In the genomic region with DNA sequence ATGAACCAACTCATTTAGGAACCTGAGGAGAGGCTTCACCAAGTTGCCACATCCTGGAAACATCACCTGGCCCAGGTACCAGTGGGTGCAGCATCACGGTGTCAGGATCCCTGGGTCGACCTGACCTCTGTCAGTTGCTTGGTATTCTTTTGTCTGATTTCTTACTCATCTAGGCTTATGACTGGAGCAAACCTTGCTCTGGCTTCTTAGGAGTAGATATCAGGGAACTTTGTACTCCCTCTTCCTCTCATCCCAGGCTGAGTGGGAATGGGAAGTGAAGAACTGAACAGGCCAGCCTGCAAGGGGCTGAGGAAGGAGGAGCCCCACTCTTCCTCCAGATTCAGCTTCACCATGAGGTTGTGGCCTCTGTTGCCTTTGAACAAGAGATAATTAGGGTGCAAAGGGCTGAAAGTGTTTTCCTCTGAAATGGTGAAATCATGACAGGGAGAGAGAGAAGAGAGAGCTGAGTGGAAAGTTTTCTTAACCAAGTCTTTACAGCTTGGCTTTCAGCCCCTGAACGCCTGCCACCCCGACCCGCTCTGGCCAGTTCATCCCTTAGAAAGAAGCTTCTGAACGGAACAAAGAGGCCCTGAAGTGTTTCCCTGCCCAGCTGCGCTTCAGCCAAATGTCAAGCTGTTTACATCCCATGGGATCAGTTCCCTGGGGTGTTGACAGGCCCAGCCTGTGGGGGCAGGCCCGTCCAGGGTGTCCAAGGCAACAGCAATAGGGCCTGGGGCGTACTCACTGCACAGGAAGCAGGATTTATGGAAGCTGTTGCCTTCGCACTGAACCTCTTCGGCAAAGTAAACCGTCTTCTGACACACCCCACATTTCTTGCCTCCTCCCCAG, we compare ENCODE assay signal across 9 cellular contexts. TPM values are rescaled to one million over a fixed set of nuclear protein-coding genes. Genes with fewer than 3 reads are reported as not detected.
A peak's percentile ranks its signal among the peaks of the same experiment; 100 is the strongest.
DNase-seq lines count a peak whose midpoint lies in the region; ATAC-seq and TF ChIP-seq lines count a peak whose summit lies in the region.
"Had no signal": no experiment of that assay in that cellular context is flagged by ENCODE, and none has a peak within 500 bp of the region (broad histone marks: within the 10 kb centered on the region; RNA-seq: fewer than 3 reads in every experiment).

No MANE protein-coding gene starts in this region.

- peaks cover 10% of the 10 kb centered on the region for H3K36me3 Mint-ChIP-seq in endodermal cell (ENCODE audit: low read depth)

- H3K4me1 Mint-ChIP-seq in endodermal cell: peaks cover 29% of the 10 kb centered on the region

- no peaks in the 10 kb centered on the region for H3K27me3 ChIP-seq in endodermal cell (ENCODE audit: control insufficient read depth, insufficient read depth, low read length, poor library complexity, severe bottlenecking)

- peak; percentile 56 for DNase-seq in NCI-H2107 (lab: John Stamatoyannopoulos, UW)
- DNase-seq in endodermal cell: no peak
- peak; percentile 96 for DNase-seq in medulla oblongata (ENCODE audit: extremely low spot score)
- DNase-seq in KG1 (lab: John Stamatoyannopoulos, UW): no peak
- no peak for DNase-seq in hepatic stellate cell (ENCODE audit: low spot score)
- DNase-seq: Kasumi-1 had no signal

- H3K4me1 ChIP-seq in endodermal cell (ENCODE audit: control insufficient read depth, insufficient read depth, low read length): peaks cover 21% of the 10 kb centered on the region

- no peak overlapping the region for H3K9ac ChIP-seq in endodermal cell (ENCODE audit: extremely low read depth, low read length, poor library complexity, severe bottlenecking)

- H3K27ac ChIP-seq in endodermal cell (ENCODE audit: low read depth, low read length) (peak overlapping the region; percentile 47), temporal lobe (ENCODE audit: low read depth, low read length) (peak overlapping the region; percentile 99)

- no peak overlapping the region for H3K4me3 Mint-ChIP-seq in endodermal cell

- H3K36me3 ChIP-seq in endodermal cell (ENCODE audit: control insufficient read depth, insufficient read depth, low read length): no peaks in the 10 kb centered on the region

- H3K27ac Mint-ChIP-seq in endodermal cell: no peak overlapping the region

- H3K27me3 Mint-ChIP-seq in endodermal cell (ENCODE audit: insufficient read depth): no peaks in the 10 kb centered on the region

- WGBS in endodermal cell (ENCODE audit: insufficient coverage in 1 of 2, insufficient read length in 1 of 2), 2 experiments: 86 to 89% methylated on average over 10 to 12 of the region's 12 CpGs

- no peaks in the 10 kb centered on the region for H3K9me3 ChIP-seq in endodermal cell (ENCODE audit: control insufficient read depth, low read length)

- H3K9me3 Mint-ChIP-seq in endodermal cell: peaks cover 4% of the 10 kb centered on the region

- TF ChIP-seq CTCF in endodermal cell (conservative IDR thresholded peaks at IDR 0.05): no peak

- ATAC-seq in HG02970 (IDR thresholded peaks at IDR 0.05; ENCODE audit: low FRiP score, unreplicated experiment) (no peak), GM19397 (IDR thresholded peaks at IDR 0.05; ENCODE audit: unreplicated experiment) (no peak)

- H3K4me3 ChIP-seq in endodermal cell (ENCODE audit: low read length): no peak overlapping the region

RNA-seq across cellular contexts. Expression of a gene that starts 11.3 kb away (rescaled TPM):
- total RNA-seq in endodermal cell (10 to 100 TPM; 16.1 to 17.7 TPM), temporal lobe (23.1 TPM)
- 16.1 TPM for polyA plus RNA-seq in endodermal cell (2013, experiment 1 of 2)
- polyA plus RNA-seq in endodermal cell (2013, experiment 2 of 2): 21.3 TPM

RNA-seq across cellular contexts. Expression of a gene that starts 26.7 kb away (rescaled TPM):
- 10 to 100 TPM in 1 of 2 donors, 1 to 10 TPM in 1; 9.6 to 15.8 TPM for total RNA-seq in endodermal cell
- polyA plus RNA-seq in endodermal cell (2013, experiment 1 of 2): 26.6 TPM
- 25.3 TPM for polyA plus RNA-seq in endodermal cell (2013, experiment 2 of 2)
- total RNA-seq in temporal lobe: 7.1 TPM

RNA-seq across cellular contexts. Expression of a gene that starts 43.3 kb away (rescaled TPM):
- total RNA-seq in endodermal cell (10 to 100 TPM; 42.2 to 62.5 TPM), temporal lobe (78.4 TPM)
- polyA plus RNA-seq in endodermal cell (2013, experiment 1 of 2): 25.8 TPM
- polyA plus RNA-seq in endodermal cell (2013, experiment 2 of 2): 23.3 TPM

Comparison
In these comparisons a context has a peak if more than half of its experiments do, and no peak if none do; other contexts are left out.
1. DNase-seq: peak in NCI-H2107 (single experiment) and medulla oblongata (single experiment); none in endodermal cell (single experiment), KG1 (single experiment) and hepatic stellate cell (single experiment).